ENCODE assay signal across 21 cellular contexts in genomic region chr19:37991176-37991835, GRCh38.
A peak's percentile ranks its signal among the peaks of the same experiment; 100 is the strongest.
DNase-seq lines count a peak whose midpoint lies in the region; FAIRE-seq and TF ChIP-seq lines count a peak whose summit lies in the region.
"Had no signal": no experiment of that assay in that cellular context is flagged by ENCODE, and none has a peak within 500 bp of the region (broad histone marks: within the 10 kb centered on the region; RNA-seq: fewer than 3 reads in every experiment).

No MANE protein-coding gene starts in this region.

- H3K36me3 Mint-ChIP-seq in IgD-negative memory B cell (peaks cover 5% of the 10 kb centered on the region), neural crest cell (ENCODE audit: low read depth) (peaks cover 2% of the 10 kb centered on the region)
- no peaks in the 10 kb centered on the region for H3K36me3 Mint-ChIP-seq in activated CD4-positive, alpha-beta T cell treated with anti-CD3 and anti-CD28 coated beads, Interleukin-2, amount 10 ng/mL, durations not matched to agents 7 days and 5 days (ENCODE audit: low read depth)

- H4K20me1 ChIP-seq in BLaER1 (no peaks in the 10 kb centered on the region), H1 (replicated peaks in 1 of 2; ENCODE audit: control insufficient read depth in 1 of 2, insufficient read depth in 2 of 2, low read length in 2 of 2) (peaks cover 0 to 2% of the 10 kb centered on the region in 2 experiments)

- H3K23me2 ChIP-seq in H1 (ENCODE audit: low read depth, low read length), result no peaks in the 10 kb centered on the region

- peak overlapping the region; percentile 81 for H2BK5ac ChIP-seq in H1 (ENCODE audit: low read depth, low read length)

- 0 out of 2 replicates have a peak overlapping the region, but pooled peaks have one; percentile 26 for H3K27ac ChIP-seq in BLaER1
- H3K27ac ChIP-seq in H1 (ENCODE audit: low read depth, low read length), result no peak overlapping the region
- H3K27ac ChIP-seq in Peyer's patch, result no peak overlapping the region
- H3K27ac ChIP-seq: sigmoid colon, uterus had no signal

- H3K9me3 Mint-ChIP-seq in IgD-negative memory B cell (no peaks in the 10 kb centered on the region), neural crest cell (no peaks in the 10 kb centered on the region)
- no peaks in the 10 kb centered on the region for H3K9me3 Mint-ChIP-seq in activated CD4-positive, alpha-beta T cell treated with anti-CD3 and anti-CD28 coated beads, Interleukin-2, amount 10 ng/mL, durations not matched to agents 7 days and 5 days

- H3K9ac ChIP-seq in BLaER1 (0 out of 2 replicates have a peak overlapping the region, but pooled peaks have one; percentile 24), H1 (replicated peaks in 1 of 4; ENCODE audit: extremely low read depth in 1 of 4, low read depth in 3 of 4, low read length in 3 of 4) (no peak overlapping the region)
- H3K9ac ChIP-seq: SK-N-SH had no signal

- FAIRE-seq in H1 (lab: Jason Lieb, UNC), result no peak

- H3K4me3 Mint-ChIP-seq in IgD-negative memory B cell (peak overlapping the region in 2 of 4 donors; percentile 25 to 60), neural crest cell (no peak overlapping the region)
- H3K4me3 Mint-ChIP-seq in activated CD4-positive, alpha-beta T cell treated with anti-CD3 and anti-CD28 coated beads, Interleukin-2, amount 10 ng/mL, durations not matched to agents 7 days and 5 days, result no peak overlapping the region
- H3K4me3 Mint-ChIP-seq: activated CD4-positive, alpha-beta T cell treated with anti-CD3 and anti-CD28 coated beads for 36 hours had no signal

- H3K27ac Mint-ChIP-seq in IgD-negative memory B cell (peak overlapping the region in 2 of 3 donors; percentile 44 to 58), neural crest cell (ENCODE audit: unreplicated experiment) (peak overlapping the region; percentile 50)
- no peak overlapping the region for H3K27ac Mint-ChIP-seq in activated CD4-positive, alpha-beta T cell treated with anti-CD3 and anti-CD28 coated beads, Interleukin-2, amount 10 ng/mL, durations not matched to agents 7 days and 5 days
- H3K27ac Mint-ChIP-seq: activated CD4-positive, alpha-beta T cell treated with anti-CD3 and anti-CD28 coated beads for 36 hours had no signal

- H3K14ac ChIP-seq in H1 (ENCODE audit: insufficient read length), result no peak overlapping the region

- peak overlapping the region; percentile 74 for H2BK15ac ChIP-seq in H1 (ENCODE audit: low read length)

- H3K9me3 ChIP-seq in BLaER1 (0 out of 2 replicates have a peak, but pooled peaks cover 8% of the 10 kb centered on the region), H1 (ENCODE audit: insufficient read depth in 2 of 2, low read depth in 1 of 2, low read length in 1 of 2) (no peaks in the 10 kb centered on the region), Peyer's patch (no peaks in the 10 kb centered on the region)
- H3K9me3 ChIP-seq: HAP-1, sigmoid colon, SK-N-SH, uterus had no signal

- TF ChIP-seq RAD21 in H1 (IDR thresholded peaks at IDR 0.05 in 1 of 2, conservative IDR thresholded peaks at IDR 0.05 in 1 of 2; ENCODE audit: low read depth in 2 of 2, low read length in 2 of 2), result no peak

- H3K4me1 Mint-ChIP-seq in IgD-negative memory B cell, result peaks cover 35 to 37% (median 37%) of the 10 kb centered on the region in 3 donors
- peaks cover 14% of the 10 kb centered on the region for H3K4me1 Mint-ChIP-seq in neural crest cell
- H3K4me1 Mint-ChIP-seq in activated CD4-positive, alpha-beta T cell treated with anti-CD3 and anti-CD28 coated beads, Interleukin-2, amount 10 ng/mL, durations not matched to agents 7 days and 5 days, result peaks cover 10% of the 10 kb centered on the region

- H3K27me3 Mint-ChIP-seq in IgD-negative memory B cell (no peaks in the 10 kb centered on the region), neural crest cell (ENCODE audit: low read depth) (no peaks in the 10 kb centered on the region)
- H3K27me3 Mint-ChIP-seq in activated CD4-positive, alpha-beta T cell treated with anti-CD3 and anti-CD28 coated beads, Interleukin-2, amount 10 ng/mL, durations not matched to agents 7 days and 5 days, result no peaks in the 10 kb centered on the region
- H3K27me3 Mint-ChIP-seq: activated CD4-positive, alpha-beta T cell treated with anti-CD3 and anti-CD28 coated beads for 36 hours had no signal

- CTCF ChIA-PET in H1 (lab: Charles Lee; ENCODE audit: partially characterized antibody), result interaction anchor here (0.8 to 17.8 kb wide), 16 partner anchors 8 to 412 kb away, joined by 3 to 259 read pairs (median 4); partner anchors contain the start of genes SIPA1L3 and WDR87
- CTCF ChIA-PET in activated CD4-positive, alpha-beta T cell treated with anti-CD3 and anti-CD28 coated beads, Interleukin-2, amount 10 ng/mL, durations not matched to agents 7 days and 5 days (lab: Charles Lee), result interaction anchor here (1.0 to 2.0 kb wide), 2 partner anchors 10 to 40 kb away, joined by 3 to 5 read pairs; no protein-coding TSS in a partner anchor

- H4K91ac ChIP-seq in H1 (replicated peaks; ENCODE audit: insufficient read length, low read length), result peak overlapping the region; percentile 78

- peak overlapping the region; percentile 83 for H2AK5ac ChIP-seq in H1 (ENCODE audit: low read depth, low read length)

- no peak overlapping the region for H3K23ac ChIP-seq in H1 (ENCODE audit: insufficient read length)

- no peak for DNase-seq in H1 (ENCODE audit: low read depth in 1 of 2, low spot score in 2 of 2)
- DNase-seq in neural crest cell (ENCODE audit: low read depth, low spot score), result no peak
- DNase-seq in Peyer's patch, result no peak
- DNase-seq in activated T-cell treated with anti-CD3 and anti-CD28 coated beads, Interleukin-2, amount 50 U/mL, for 48 hours, result no peak
- no peak for DNase-seq in activated CD4-positive, alpha-beta T cell treated with anti-CD3 and anti-CD28 coated beads, Interleukin-2, amount 10 ng/mL, durations not matched to agents 7 days and 5 days
- DNase-seq in DMS79 (lab: John Stamatoyannopoulos, UW), result no peak
- DNase-seq: activated CD4-positive, alpha-beta T cell treated with anti-CD3 and anti-CD28 coated beads for 36 hours; activated CD8-positive, alpha-beta memory T cell treated with anti-CD3 and anti-CD28 coated beads, Interleukin-2, amount 50 U/mL, for 4 hours; activated gamma-delta T cell; hippocampal formation; KG1; NCI-H1092 treated with DMSO at 0.1 percent for 48 hours; occipital lobe; sigmoid colon; SK-N-SH; stimulated activated CD4-positive, alpha-beta T cell treated with anti-CD3 and anti-CD28 coated beads, Interleukin-1b, Interleukin-23, amount 100 ng/mL, for 48 hours; T1000; uterus had no signal

- WGBS in H1 (ENCODE audit: extremely low coverage in 1 of 2, insufficient coverage in 1 of 2, insufficient read length in 1 of 2, insufficient replicate concordance in 2 of 2, low coverage in 1 of 2, low lambda C conversion rate in 2 of 2, missing lambda C conversion rate in 1 of 2), 2 experiments, result 89% methylated on average over 10 of the region's 10 CpGs; no CpG with 5 or more reads in 1 of the 2 experiments

- H3K4ac ChIP-seq in H1 (replicated peaks; ENCODE audit: insufficient read length, low read depth, low read length), result peak overlapping the region; percentile 66

- no peak for TF ChIP-seq CTCF in H1 (IDR thresholded peaks at IDR 0.05; ENCODE audit: control extremely low read depth in 1 of 3, insufficient read depth in 1 of 3, low read depth in 1 of 3, low read length in 3 of 3)
- no peak for TF ChIP-seq CTCF in neural crest cell (conservative IDR thresholded peaks at IDR 0.05)
- TF ChIP-seq CTCF in Peyer's patch (IDR thresholded peaks at IDR 0.05), result no peak

- POLR2A ChIA-PET in H1 (lab: Charles Lee; ENCODE audit: partially characterized antibody), result interaction anchor here (2.3 to 7.6 kb wide), 3 partner anchors 13 to 126 kb away, joined by 4 to 66 read pairs (median 30); partner anchors contain the start of genes SIPA1L3 and WDR87
- POLR2A ChIA-PET in activated CD4-positive, alpha-beta T cell treated with anti-CD3 and anti-CD28 coated beads, Interleukin-2, amount 10 ng/mL, durations not matched to agents 7 days and 5 days (lab: Charles Lee), result interaction anchor here (0.5 kb wide), 1 partner anchor 176 kb away, joined by 3 read pairs; no protein-coding TSS in a partner anchor

- TF ChIP-seq EP300 in H1 (IDR thresholded peaks at IDR 0.05; ENCODE audit: borderline replicate concordance in 1 of 2, low read depth in 2 of 2, low read length in 2 of 2), result no peak

- H3K4me3 ChIP-seq in BLaER1, result no peak overlapping the region
- H3K4me3 ChIP-seq in H1 (ENCODE audit: extremely low read depth in 1 of 4, insufficient read depth in 2 of 4, low read depth in 3 of 4, low read length in 4 of 4), result no peak overlapping the region
- no peak overlapping the region for H3K4me3 ChIP-seq in Peyer's patch
- H3K4me3 ChIP-seq: HAP-1, sigmoid colon, uterus had no signal

- 0 out of 2 replicates have a peak overlapping the region, but pooled peaks have one; percentile 11 for H4K8ac ChIP-seq in H1 (ENCODE audit: extremely low read depth, insufficient read depth, low read length)

- peaks cover 0 to 33% of the 10 kb centered on the region in 2 experiments; a peak in 2 of 4 replicates for H3K79me2 ChIP-seq in H1 (ENCODE audit: control insufficient read depth in 1 of 2, insufficient read depth in 2 of 2, low read length in 2 of 2)

- H2AFZ ChIP-seq in H1 (ENCODE audit: low read length), result no peak overlapping the region

- H3K27me3 ChIP-seq in BLaER1 (no peaks in the 10 kb centered on the region), H1 (replicated peaks in 1 of 4; ENCODE audit: control insufficient read depth in 3 of 4, extremely low read depth in 1 of 4, insufficient read depth in 3 of 4, low read length in 3 of 4) (no peaks in the 10 kb centered on the region), Peyer's patch (no peaks in the 10 kb centered on the region)
- H3K27me3 ChIP-seq: sigmoid colon, uterus had no signal

- H2BK12ac ChIP-seq in H1 (ENCODE audit: low read depth, low read length), result peak overlapping the region; percentile 96

- TF ChIP-seq POLR2A in H1 (IDR thresholded peaks at IDR 0.05; ENCODE audit: control extremely low read depth in 1 of 2, low read depth in 2 of 2, low read length in 2 of 2) (no peak), Peyer's patch (IDR thresholded peaks at IDR 0.05) (no peak)

- peak overlapping the region; percentile 0 for H4K5ac ChIP-seq in H1 (ENCODE audit: insufficient read length, low read depth, low read length)

- 0 out of 2 replicates have a peak, but pooled peaks cover 15% of the 10 kb centered on the region for H3K36me3 ChIP-seq in BLaER1
- no peaks in the 10 kb centered on the region for H3K36me3 ChIP-seq in H1 (ENCODE audit: control insufficient read depth in 2 of 4, insufficient read depth in 4 of 4, low read length in 3 of 4)
- no peaks in the 10 kb centered on the region for H3K36me3 ChIP-seq in Peyer's patch
- H3K36me3 ChIP-seq: HAP-1, uterus had no signal

- no peak overlapping the region for H2BK120ac ChIP-seq in H1 (replicated peaks; ENCODE audit: low read depth, low read length)

- no peaks in the 10 kb centered on the region; the same call in none of the 2 replicates for H3K79me1 ChIP-seq in H1 (ENCODE audit: low read depth, low read length)

- no peak overlapping the region for H3K56ac ChIP-seq in H1 (replicated peaks; ENCODE audit: insufficient read length, low read depth, low read length)

- peak overlapping the region; percentile 93; the same call in 1 of the 2 replicates for H2BK20ac ChIP-seq in H1 (ENCODE audit: low read length)

- H3K4me1 ChIP-seq in BLaER1 (peaks cover 65% of the 10 kb centered on the region), H1 (replicated peaks in 1 of 4; ENCODE audit: control insufficient read depth in 3 of 4, insufficient read depth in 4 of 4, low read length in 3 of 4) (peaks cover 14 to 38% (median 27%) of the 10 kb centered on the region in 4 experiments), Peyer's patch (peaks cover 0 to 16% (median 3%) of the 10 kb centered on the region in 4 donors)
- H3K4me1 ChIP-seq: HAP-1, sigmoid colon, uterus had no signal

- no peak overlapping the region for H3K4me2 ChIP-seq in BLaER1
- H3K4me2 ChIP-seq in H1 (ENCODE audit: insufficient read depth in 1 of 2, low read depth in 2 of 2, low read length in 2 of 2), result no peak overlapping the region

- no peak overlapping the region; the same call in none of the 2 replicates for H3K18ac ChIP-seq in H1 (ENCODE audit: extremely low read depth, low read length)
